7 cellular contexts compared by ENCODE assay signal in the genomic region with DNA sequence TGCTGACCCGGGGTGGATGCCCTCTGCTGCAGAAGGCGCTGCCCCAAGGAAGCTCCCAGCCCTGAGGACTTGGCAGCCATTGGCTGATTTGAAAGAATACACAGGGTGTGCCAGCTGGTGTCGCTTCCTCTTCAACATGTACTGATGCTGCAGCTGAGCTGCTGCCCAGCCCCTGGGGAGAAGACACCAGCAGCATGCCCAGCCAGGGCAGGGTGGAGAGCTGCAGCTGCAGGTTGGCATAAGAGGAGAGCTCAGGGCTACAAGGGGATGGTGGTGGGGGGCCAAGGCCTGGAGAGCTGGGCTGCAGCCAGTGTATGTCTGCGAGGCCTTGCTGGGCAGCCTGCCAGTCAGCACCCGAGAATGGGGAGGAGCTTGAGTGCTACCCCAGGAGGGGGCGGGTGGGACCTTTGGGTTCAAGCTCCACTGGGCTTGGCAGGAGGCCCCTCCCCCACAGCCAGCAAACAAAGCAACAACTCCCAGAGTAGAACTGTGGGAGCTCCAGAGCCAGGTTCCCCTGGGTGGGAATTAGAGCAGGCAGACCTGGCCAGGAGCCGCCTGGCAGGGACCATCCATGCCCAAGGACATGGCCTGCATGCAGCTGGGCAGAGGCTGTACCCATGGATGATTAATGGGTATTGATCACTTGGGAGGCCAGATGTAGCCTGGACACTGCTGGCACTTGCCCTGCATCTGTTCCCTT. TPM values are rescaled to one million over a fixed set of nuclear protein-coding genes. Genes with fewer than 3 reads are reported as not detected.
A peak's percentile ranks its signal among the peaks of the same experiment; 100 is the strongest.
DNase-seq lines count a peak whose midpoint lies in the region; ATAC-seq lines count a peak whose summit lies in the region.

No MANE protein-coding gene starts in this region.

- H3K27me3 ChIP-seq in muscle layer of duodenum (ENCODE audit: low read depth, low read length) (no peaks in the 10 kb centered on the region), aorta (ENCODE audit: control insufficient read depth in 1 of 2, insufficient read depth in 2 of 2, low read length in 1 of 2) (no peaks in the 10 kb centered on the region)

- DNase-seq in NCI-H1436 (lab: John Stamatoyannopoulos, UW), result peak; percentile 91
- peak; percentile 40 for DNase-seq in UCSD-AML1 (lab: John Stamatoyannopoulos, UW; ENCODE audit: unreplicated experiment)
- no peak for DNase-seq in effector memory CD8-positive, alpha-beta T cell
- peak in 1 of 2 donors; percentile 82 for DNase-seq in aorta

- intact Hi-C loops in aorta (cut with DNase I), result no loop called here

- peak overlapping the region; percentile 38 to 44 for H3K27ac Mint-ChIP-seq in effector memory CD8-positive, alpha-beta T cell

- H3K9me3 Mint-ChIP-seq in effector memory CD8-positive, alpha-beta T cell, result no peaks in the 10 kb centered on the region

- H3K4me3 Mint-ChIP-seq in effector memory CD8-positive, alpha-beta T cell, result peak overlapping the region; percentile 49 to 55

- WGBS in aorta, 2 donors, result 24 to 25% methylated on average over 7 of the region's 7 CpGs

- no peaks in the 10 kb centered on the region for H3K27me3 Mint-ChIP-seq in effector memory CD8-positive, alpha-beta T cell

- peak; percentile 75 for ATAC-seq in GM18502 (IDR thresholded peaks at IDR 0.05; ENCODE audit: poor library complexity, unreplicated experiment)
- ATAC-seq in HG02610 (IDR thresholded peaks at IDR 0.05; ENCODE audit: unreplicated experiment), result peak; percentile 58
- ATAC-seq in effector memory CD8-positive, alpha-beta T cell (replicated peaks), result peak; percentile 76
- ATAC-seq in aorta (ENCODE audit: low FRiP score), result peak; percentile 61

- H3K4me3 ChIP-seq in muscle layer of duodenum (ENCODE audit: low read depth in 1 of 2, low read length in 2 of 2) (peak overlapping the region in 1 of 2 donors; percentile 21), aorta (ENCODE audit: low read length in 2 of 2) (no peak overlapping the region)

- H3K27ac ChIP-seq in muscle layer of duodenum (ENCODE audit: low read length) (peak overlapping the region; percentile 76), aorta (ENCODE audit: low read depth in 1 of 2, low read length in 2 of 2) (no peak overlapping the region)

- no peaks in the 10 kb centered on the region for H3K36me3 Mint-ChIP-seq in effector memory CD8-positive, alpha-beta T cell (ENCODE audit: insufficient read depth)

- H3K4me1 Mint-ChIP-seq in effector memory CD8-positive, alpha-beta T cell (ENCODE audit: low read depth in 2 of 2), result peaks cover 14 to 28% of the 10 kb centered on the region in 2 donors

- no peaks in the 10 kb centered on the region for H3K9me3 ChIP-seq in muscle layer of duodenum (ENCODE audit: control insufficient read depth in 1 of 2, low read length in 2 of 2)
- H3K9me3 ChIP-seq in aorta (ENCODE audit: control insufficient read depth, low read length), result no peaks in the 10 kb centered on the region

- peaks cover 21 to 39% of the 10 kb centered on the region in 2 donors for H3K4me1 ChIP-seq in muscle layer of duodenum (ENCODE audit: control insufficient read depth in 1 of 2, insufficient read depth in 2 of 2, low read length in 2 of 2)
- no peaks in the 10 kb centered on the region for H3K4me1 ChIP-seq in aorta (ENCODE audit: control insufficient read depth in 1 of 2, insufficient read depth in 2 of 2, low read length in 2 of 2)

- no peaks in the 10 kb centered on the region for H3K36me3 ChIP-seq in muscle layer of duodenum (ENCODE audit: control insufficient read depth in 1 of 2, insufficient read depth in 2 of 2, low read length in 2 of 2)
- H3K36me3 ChIP-seq in aorta (ENCODE audit: control insufficient read depth in 1 of 2, insufficient read depth in 2 of 2, low read length in 1 of 2), result no peaks in the 10 kb centered on the region

RNA-seq across cellular contexts. Expression of a gene that starts 9.2 kb away (rescaled TPM):
- 10 to 100 TPM; 19.5 to 30.4 TPM for total RNA-seq in aorta
- 10 to 100 TPM in 1 of 2 donors, 1 to 10 TPM in 1; 9.7 to 10.8 TPM for polyA plus RNA-seq in aorta

RNA-seq across cellular contexts. Expression of a gene that starts 41.8 kb away (rescaled TPM):
- total RNA-seq in aorta, result 10 to 100 TPM; 35.5 to 54.7 TPM
- polyA plus RNA-seq in aorta, result 100 to 1,000 TPM in 1 of 2 donors, 10 to 100 TPM in 1; 94.2 to 128 TPM

RNA-seq across cellular contexts. Expression of a gene that starts 42.1 kb away (rescaled TPM):
- total RNA-seq in aorta, result 1 to 10 TPM; 3.3 to 7.1 TPM
- 1 to 10 TPM; 1.3 to 2.1 TPM for polyA plus RNA-seq in aorta

RNA-seq across cellular contexts. Expression of a gene that starts 57.4 kb away (rescaled TPM):
- total RNA-seq in aorta, result not detected
- not detected for polyA plus RNA-seq in aorta

Comparison
In these comparisons a context has a peak if more than half of its experiments do, and no peak if none do; other contexts are left out.
1. DNase-seq: peak in NCI-H1436 (single experiment) and UCSD-AML1 (single experiment); none in effector memory CD8-positive, alpha-beta T cell (0 of 3).
2. Peak in every context shown above with its lines, with median percentiles within 50 percentile points of each other: ATAC-seq.